Comparison of ENCODE assay signal across 13 cellular contexts in the genomic region with DNA sequence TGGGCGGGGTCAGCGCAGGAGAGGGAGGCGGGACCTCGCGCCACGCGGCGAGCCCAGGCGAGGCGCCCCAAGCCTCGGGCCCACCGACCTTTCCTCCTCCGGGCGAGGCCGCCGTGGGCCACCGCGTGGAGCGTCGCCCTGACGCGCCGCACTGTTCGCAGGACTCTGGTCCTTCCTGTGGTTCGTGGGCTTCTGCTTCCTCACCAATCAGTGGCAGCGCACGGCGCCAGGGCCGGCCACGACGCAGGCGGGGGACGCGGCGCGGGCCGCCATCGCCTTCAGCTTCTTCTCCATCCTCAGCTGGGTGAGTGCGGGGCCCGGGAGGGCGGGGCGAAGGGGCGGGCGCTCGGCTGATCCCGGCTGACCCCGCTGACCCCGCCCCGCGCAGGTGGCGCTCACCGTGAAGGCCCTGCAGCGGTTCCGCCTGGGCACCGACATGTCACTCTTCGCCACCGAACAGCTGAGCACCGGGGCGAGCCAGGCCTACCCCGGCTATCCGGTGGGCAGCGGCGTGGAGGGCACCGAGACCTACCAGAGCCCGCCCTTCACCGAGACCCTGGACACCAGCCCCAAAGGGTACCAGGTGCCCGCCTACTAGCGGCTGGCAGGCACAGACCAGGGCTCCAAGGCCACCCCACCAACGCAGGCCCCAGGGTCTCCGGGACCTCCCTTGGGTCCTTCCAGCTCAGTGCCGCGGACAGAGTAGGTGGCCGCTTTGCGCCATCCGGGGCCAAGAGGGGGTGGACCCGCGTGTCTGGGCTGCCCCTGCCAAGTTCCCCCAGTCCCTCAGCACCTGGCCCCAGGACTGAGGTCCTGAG. TPM values are rescaled to one million over a fixed set of nuclear protein-coding genes. Genes with fewer than 3 reads are reported as not detected.
DNase-seq lines count a peak whose midpoint lies in the region; ATAC-seq and TF ChIP-seq lines count a peak whose summit lies in the region.
"Had no signal": no experiment of that assay in that cellular context is flagged by ENCODE, and none has a peak within 500 bp of the region (broad histone marks: within the 10 kb centered on the region; RNA-seq: fewer than 3 reads in every experiment).

No MANE protein-coding gene starts in this region.

- peaks cover 40% of the 10 kb centered on the region for H3K4me1 ChIP-seq in BLaER1
- peaks cover 4% of the 10 kb centered on the region; the same call in 1 of the 2 replicates for H3K4me1 ChIP-seq in HUES64 (ENCODE audit: insufficient read depth, low read length)
- peaks cover 26 to 50% (median 40%) of the 10 kb centered on the region in 4 donors for H3K4me1 ChIP-seq in esophagus muscularis mucosa
- H3K4me1 ChIP-seq in osteoblast (ENCODE audit: insufficient read depth, low read length): no peaks in the 10 kb centered on the region

- H3K36me3 ChIP-seq in BLaER1 (peaks cover 26% of the 10 kb centered on the region), HUES64 (ENCODE audit: insufficient read depth, low read length) (peaks cover 9% of the 10 kb centered on the region), esophagus muscularis mucosa (peaks cover under 1 to 16% (median 9%) of the 10 kb centered on the region in 4 donors), osteoblast (ENCODE audit: insufficient read depth, low read length) (peaks cover 9% of the 10 kb centered on the region)

- no peak for TF ChIP-seq POLR2A in esophagus muscularis mucosa (IDR thresholded peaks at IDR 0.05; ENCODE audit: low read depth)

- ATAC-seq in SK-N-SH treated with all-trans-retinoic acid at 6 μM for 48 hours: no peak

- 61% methylated on average over 77 of the region's 77 CpGs for WGBS in HUES64
- WGBS in esophagus muscularis mucosa: no CpG with 5 or more reads among the region's 77 CpGs

- intact Hi-C loops in esophagus muscularis mucosa (cut with DNase I): no loop called here

- H3K27me3 ChIP-seq in BLaER1 (peaks cover 52% of the 10 kb centered on the region), HUES64 (ENCODE audit: insufficient read depth, low read length) (peaks cover 39% of the 10 kb centered on the region), esophagus muscularis mucosa (peaks cover 3 to 48% (median 32%) of the 10 kb centered on the region in 4 donors), osteoblast (ENCODE audit: insufficient read depth, low read length) (peaks cover 29% of the 10 kb centered on the region)

- H4K20me1 ChIP-seq in BLaER1: peaks cover 21% of the 10 kb centered on the region
- no peaks in the 10 kb centered on the region for H4K20me1 ChIP-seq in osteoblast (ENCODE audit: insufficient read depth, low read length)

- H3K9ac ChIP-seq in BLaER1 (no peak overlapping the region), HUES64 (ENCODE audit: low read depth, low read length) (peak overlapping the region; percentile 80)
- H3K9ac ChIP-seq: parathyroid adenoma had no signal

- no peak overlapping the region for H3K27ac ChIP-seq in BLaER1
- peak overlapping the region; percentile 41; the same call in 1 of the 2 replicates for H3K27ac ChIP-seq in HUES64 (ENCODE audit: low read depth, low read length)
- peak overlapping the region in 1 of 4 donors; percentile 27 for H3K27ac ChIP-seq in esophagus muscularis mucosa (replicated peaks in 1 of 4)
- H3K27ac ChIP-seq in osteoblast (ENCODE audit: low read depth, low read length): no peak overlapping the region
- H3K27ac ChIP-seq: cardiac muscle cell, parathyroid adenoma had no signal

- DNase-seq in esophagus muscularis mucosa (ENCODE audit: extremely low spot score): no peak
- no peak for DNase-seq in osteoblast (ENCODE audit: insufficient read length, low spot score, missing footprints)
- DNase-seq in NCI-H524 (lab: John Stamatoyannopoulos, UW): no peak
- no peak for DNase-seq in stimulated activated CD4-positive, alpha-beta T cell treated with anti-CD3 and anti-CD28 coated beads, Interleukin-4, amount 100 ng/mL, for 4 hours
- DNase-seq in SK-N-DZ (ENCODE audit: low spot score): no peak
- DNase-seq: NCI-H524 treated with DMSO at 0.1 percent for 48 hours, SIG-M5 had no signal

- no peaks in the 10 kb centered on the region for H3K9me3 ChIP-seq in BLaER1
- no peaks in the 10 kb centered on the region for H3K9me3 ChIP-seq in HUES64 (ENCODE audit: insufficient read depth, low read depth, low read length)
- H3K9me3 ChIP-seq in esophagus muscularis mucosa: no peaks in the 10 kb centered on the region
- no peaks in the 10 kb centered on the region for H3K9me3 ChIP-seq in osteoblast (ENCODE audit: low read depth, low read length)
- H3K9me3 ChIP-seq: tibial nerve had no signal

- TF ChIP-seq CTCF in esophagus muscularis mucosa (IDR thresholded peaks at IDR 0.05) (no peak), osteoblast (IDR thresholded peaks at IDR 0.05; ENCODE audit: extremely low read depth, low read depth, low read length) (no peak)

- H2AFZ ChIP-seq in osteoblast (ENCODE audit: low read length): peak overlapping the region; percentile 51
- H2AFZ ChIP-seq: parathyroid adenoma had no signal

- H3K4me2 ChIP-seq in BLaER1 (peak overlapping the region; percentile 32), osteoblast (ENCODE audit: insufficient read depth, low read length) (peak overlapping the region; percentile 28)

- H3K4me3 ChIP-seq in BLaER1: no peak overlapping the region
- H3K4me3 ChIP-seq in HUES64 (ENCODE audit: low read length): peak overlapping the region; percentile 61
- H3K4me3 ChIP-seq in esophagus muscularis mucosa: peak overlapping the region; percentile 45 to 61 (median 48)
- no peak overlapping the region for H3K4me3 ChIP-seq in osteoblast (ENCODE audit: insufficient read depth, low read length)

- TF ChIP-seq EP300 in esophagus muscularis mucosa (IDR thresholded peaks at IDR 0.05): no peak

- H3K79me2 ChIP-seq in osteoblast (ENCODE audit: insufficient read depth, low read length): no peaks in the 10 kb centered on the region
- H3K79me2 ChIP-seq: parathyroid adenoma had no signal

TF ChIP-seq in SK-N-SH treated with all-trans-retinoic acid at 6 μM for 48 hours, 23 proteins besides CTCF, POLR2A, EP300 and RAD21 (continues in another document):
- no peak for TF ChIP-seq ZNF565 (CRISPR knock-in tag; conservative IDR thresholded peaks at IDR 0.05; ENCODE audit: low read depth)
- TF ChIP-seq ZFP30 (CRISPR knock-in tag; IDR thresholded peaks at IDR 0.05): no peak
- TF ChIP-seq TCF4 (CRISPR knock-in tag; IDR thresholded peaks at IDR 0.05; ENCODE audit: borderline replicate concordance): no peak
- TF ChIP-seq, protein P1, sequence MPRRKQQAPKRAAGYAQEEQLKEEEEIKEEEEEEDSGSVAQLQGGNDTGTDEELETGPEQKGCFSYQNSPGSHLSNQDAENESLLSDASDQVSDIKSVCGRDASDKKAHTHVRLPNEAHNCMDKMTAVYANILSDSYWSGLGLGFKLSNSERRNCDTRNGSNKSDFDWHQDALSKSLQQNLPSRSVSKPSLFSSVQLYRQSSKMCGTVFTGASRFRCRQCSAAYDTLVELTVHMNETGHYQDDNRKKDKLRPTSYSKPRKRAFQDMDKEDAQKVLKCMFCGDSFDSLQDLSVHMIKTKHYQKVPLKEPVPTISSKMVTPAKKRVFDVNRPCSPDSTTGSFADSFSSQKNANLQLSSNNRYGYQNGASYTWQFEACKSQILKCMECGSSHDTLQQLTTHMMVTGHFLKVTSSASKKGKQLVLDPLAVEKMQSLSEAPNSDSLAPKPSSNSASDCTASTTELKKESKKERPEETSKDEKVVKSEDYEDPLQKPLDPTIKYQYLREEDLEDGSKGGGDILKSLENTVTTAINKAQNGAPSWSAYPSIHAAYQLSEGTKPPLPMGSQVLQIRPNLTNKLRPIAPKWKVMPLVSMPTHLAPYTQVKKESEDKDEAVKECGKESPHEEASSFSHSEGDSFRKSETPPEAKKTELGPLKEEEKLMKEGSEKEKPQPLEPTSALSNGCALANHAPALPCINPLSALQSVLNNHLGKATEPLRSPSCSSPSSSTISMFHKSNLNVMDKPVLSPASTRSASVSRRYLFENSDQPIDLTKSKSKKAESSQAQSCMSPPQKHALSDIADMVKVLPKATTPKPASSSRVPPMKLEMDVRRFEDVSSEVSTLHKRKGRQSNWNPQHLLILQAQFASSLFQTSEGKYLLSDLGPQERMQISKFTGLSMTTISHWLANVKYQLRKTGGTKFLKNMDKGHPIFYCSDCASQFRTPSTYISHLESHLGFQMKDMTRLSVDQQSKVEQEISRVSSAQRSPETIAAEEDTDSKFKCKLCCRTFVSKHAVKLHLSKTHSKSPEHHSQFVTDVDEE (CRISPR knock-in tag; IDR thresholded peaks at IDR 0.05): no peak
- no peak for TF ChIP-seq ZC3H10 (CRISPR knock-in tag; IDR thresholded peaks at IDR 0.05)
- no peak for TF ChIP-seq ZFP3 (CRISPR knock-in tag; IDR thresholded peaks at IDR 0.05)
- TF ChIP-seq PPARA (CRISPR knock-in tag; IDR thresholded peaks at IDR 0.05; ENCODE audit: borderline replicate concordance): no peak

RNA-seq across cellular contexts. Expression of a gene that starts 2.9 kb away (rescaled TPM):
- polyA plus RNA-seq in HUES64 (2013, experiment 1 of 2): 5.5 TPM
- 8.5 TPM for polyA plus RNA-seq in HUES64 (2013, experiment 2 of 2)
- total RNA-seq in esophagus muscularis mucosa: 1 to 10 TPM; 2.1 to 5.6 (median 3.3) TPM
- total RNA-seq in osteoblast: under 0.01 and 0.59 TPM in 2 replicates
- 11.1 and 18.9 TPM in 2 replicates for polyA plus RNA-seq in SK-N-DZ (2014; cell fraction: cytosol; rRNA removed)
- polyA plus RNA-seq in SK-N-DZ (2014; cell fraction: nucleus; rRNA removed): 25.7 and 34.4 TPM in 2 replicates

RNA-seq across cellular contexts. Expression of a gene that starts 8.7 kb away (rescaled TPM):
- polyA plus RNA-seq in HUES64 (2013, experiment 1 of 2): 28.7 TPM
- 23.8 TPM for polyA plus RNA-seq in HUES64 (2013, experiment 2 of 2)
- total RNA-seq in esophagus muscularis mucosa (10 to 100 TPM; 14.1 to 38.5 (median 23.7) TPM), osteoblast (8.7 and 12.1 TPM in 2 replicates)
- polyA plus RNA-seq in SK-N-DZ (2014; cell fraction: cytosol; rRNA removed): 49.5 and 50.6 TPM in 2 replicates
- polyA plus RNA-seq in SK-N-DZ (2014; cell fraction: nucleus; rRNA removed): 69.2 and 77.4 TPM in 2 replicates

RNA-seq across cellular contexts. Expression of a gene that starts 11.4 kb away (rescaled TPM):
- polyA plus RNA-seq in HUES64 (2013, experiment 1 of 2): 0.65 TPM
- polyA plus RNA-seq in HUES64 (2013, experiment 2 of 2): not detected
- total RNA-seq in esophagus muscularis mucosa (under 1 TPM in 1 of 4 donors, not detected in 3; 0.52 TPM), osteoblast (under 0.01 and 0.29 TPM in 2 replicates)
- polyA plus RNA-seq in SK-N-DZ (2014; cell fraction: cytosol; rRNA removed): 1.3 TPM in 1 of 2 replicates, not detected in the other
- 2.5 TPM in 1 of 2 replicates, not detected in the other for polyA plus RNA-seq in SK-N-DZ (2014; cell fraction: nucleus; rRNA removed)

RNA-seq across cellular contexts. Expression of a gene that starts 16.9 kb away (rescaled TPM):
- polyA plus RNA-seq in HUES64 (2013, experiment 1 of 2): 28.1 TPM
- 25.1 TPM for polyA plus RNA-seq in HUES64 (2013, experiment 2 of 2)
- total RNA-seq in esophagus muscularis mucosa (10 to 100 TPM; 23.3 to 46.5 (median 34.9) TPM), osteoblast (17.7 and 21.0 TPM in 2 replicates)
- 54.0 and 59.4 TPM in 2 replicates for polyA plus RNA-seq in SK-N-DZ (2014; cell fraction: cytosol; rRNA removed)
- polyA plus RNA-seq in SK-N-DZ (2014; cell fraction: nucleus; rRNA removed): 160 and 226 TPM in 2 replicates

RNA-seq across cellular contexts. Expression of a gene that starts 20.8 kb away (rescaled TPM):
- polyA plus RNA-seq in HUES64 (2013, experiment 1 of 2): 44.1 TPM
- 45.6 TPM for polyA plus RNA-seq in HUES64 (2013, experiment 2 of 2)
- 10 to 100 TPM; 27.0 to 42.9 (median 36.9) TPM for total RNA-seq in esophagus muscularis mucosa
- 22.4 and 26.1 TPM in 2 replicates for total RNA-seq in osteoblast
- polyA plus RNA-seq in SK-N-DZ (2014; cell fraction: cytosol; rRNA removed): 88.7 and 137 TPM in 2 replicates
- 187 and 198 TPM in 2 replicates for polyA plus RNA-seq in SK-N-DZ (2014; cell fraction: nucleus; rRNA removed)

Comparison
In these comparisons a context has a peak if more than half of its experiments do, and no peak if none do; other contexts are left out.
1. H3K4me3 ChIP-seq: peak in HUES64 (single experiment) and esophagus muscularis mucosa (4 of 4); none in BLaER1 (single experiment) and osteoblast (single experiment).